Comparison of ENCODE assay signal across 1 cellular context in the genomic region with DNA sequence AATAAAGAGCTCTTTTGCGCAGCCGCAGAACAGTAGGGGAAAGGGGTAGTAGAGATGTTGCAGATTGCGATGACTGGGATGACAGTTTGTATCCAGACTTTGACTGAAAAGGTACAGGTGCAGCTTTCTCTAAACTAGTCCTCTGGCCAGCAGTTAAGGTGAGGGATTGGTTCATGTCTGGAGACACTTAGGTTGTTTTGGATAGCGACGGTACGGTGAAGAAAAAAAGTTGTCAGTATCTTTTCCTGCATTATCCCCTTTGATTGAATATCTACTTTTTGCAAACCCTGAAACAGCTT.
TF ChIP-seq lines count a peak whose summit lies in the region.

No MANE protein-coding gene starts in this region.

TF ChIP-seq in endothelial cell of umbilical vein, 7 proteins besides CTCF, POLR2A, EP300 and RAD21:
- TF ChIP-seq GATA2 (IDR thresholded peaks at IDR 0.05; ENCODE audit: insufficient read depth, insufficient read length, low read depth, low read length), result no peak
- no peak for TF ChIP-seq MYC (IDR thresholded peaks at IDR 0.05; ENCODE audit: low read depth, low read length)
- no peak for TF ChIP-seq JUN (IDR thresholded peaks at IDR 0.05; ENCODE audit: borderline replicate concordance, insufficient read depth, insufficient read length, low read depth)
- TF ChIP-seq MAX (IDR thresholded peaks at IDR 0.05; ENCODE audit: insufficient read depth, insufficient read length), result no peak
- no peak for TF ChIP-seq FOS (IDR thresholded peaks at IDR 0.05; ENCODE audit: borderline replicate concordance, insufficient read depth, low read length)
- no peak for TF ChIP-seq POLR2AphosphoS5 (IDR thresholded peaks at IDR 0.05; ENCODE audit: insufficient read depth, low read depth, low read length)
- no peak for TF ChIP-seq EZH2 (IDR thresholded peaks at IDR 0.05; ENCODE audit: borderline replicate concordance, low read depth, low read length, severe bottlenecking)
